1 cellular context compared by ENCODE assay signal in the genomic region with DNA sequence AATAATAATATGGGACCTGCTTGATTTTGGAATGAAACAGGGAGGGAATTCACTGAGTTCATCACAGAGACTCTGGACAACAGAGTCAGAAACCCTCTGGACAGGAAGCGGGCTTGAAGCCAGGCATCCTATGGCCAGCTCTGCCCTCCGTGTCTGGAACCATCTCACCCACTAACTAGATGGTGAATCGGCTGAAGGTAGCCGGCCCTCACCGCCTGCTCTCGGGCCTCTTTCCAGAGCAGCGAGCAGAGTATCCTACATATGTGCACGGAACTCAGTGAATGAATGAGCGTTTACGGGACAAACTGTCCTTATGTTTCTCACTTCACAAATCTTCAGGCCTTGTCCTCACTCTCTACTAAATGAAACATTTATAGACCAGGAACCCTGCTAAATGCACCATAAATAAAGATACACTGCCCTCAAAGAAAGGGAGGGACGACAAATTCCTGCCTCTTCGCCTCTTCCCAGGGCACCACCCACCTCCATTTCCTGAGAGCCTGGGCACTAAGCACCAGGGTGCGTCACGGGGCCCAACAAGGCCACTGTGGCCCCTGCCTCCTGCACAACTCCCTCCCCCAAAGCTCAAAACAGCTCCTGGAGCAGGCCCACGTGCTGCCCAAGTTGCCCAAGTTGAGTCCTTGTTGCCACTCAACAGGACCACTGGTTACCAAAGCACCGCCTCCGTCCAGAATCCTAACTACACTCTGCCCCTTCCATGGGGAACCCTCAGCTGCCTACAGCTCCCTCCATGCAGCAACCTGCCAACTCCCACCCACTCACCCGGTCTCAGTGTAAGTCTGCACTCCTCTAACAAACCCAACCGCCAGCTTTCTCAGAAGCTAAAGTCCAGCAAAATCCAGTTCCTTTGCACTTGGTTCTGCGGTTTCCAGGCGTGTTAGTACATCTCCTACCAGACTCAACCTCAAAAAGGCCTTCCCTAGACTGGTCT.
A peak's percentile ranks its signal among the peaks of the same experiment; 100 is the strongest.
TF ChIP-seq lines count a peak whose summit lies in the region.

No MANE protein-coding gene starts in this region.

TF ChIP-seq in HepG2, 621 proteins besides CTCF, POLR2A, EP300 and RAD21 (continued from another document):
- TF ChIP-seq ZNF687 (CRISPR knock-in tag; IDR thresholded peaks at IDR 0.05) (peak; percentile 92), NFKB2 (CRISPR knock-in tag; IDR thresholded peaks at IDR 0.05; ENCODE audit: borderline replicate concordance) (peak; percentile 61; the same call in 1 of the 2 replicates), ZFX (CRISPR knock-in tag; IDR thresholded peaks at IDR 0.05; ENCODE audit: low read depth) (peak; percentile 78), ZNF556 (CRISPR knock-in tag; IDR thresholded peaks at IDR 0.05; ENCODE audit: borderline replicate concordance) (no peak), ZNF468 (CRISPR knock-in tag; IDR thresholded peaks at IDR 0.05) (no peak), KMT2B (CRISPR knock-in tag; IDR thresholded peaks at IDR 0.05) (0 out of 2 replicates have a peak, but pooled peaks have one; percentile 13), ZNF280D (CRISPR knock-in tag; IDR thresholded peaks at IDR 0.05) (peak; percentile 52; the same call in 1 of the 2 replicates), PATZ1 (CRISPR knock-in tag; IDR thresholded peaks at IDR 0.05) (peak; percentile 41; the same call in 1 of the 2 replicates), CEBPG (CRISPR knock-in tag; IDR thresholded peaks at IDR 0.05) (0 out of 2 replicates have a peak, but pooled peaks have one; percentile 18), ZNF788 (CRISPR knock-in tag; IDR thresholded peaks at IDR 0.05; ENCODE audit: borderline replicate concordance) (peak; percentile 45; the same call in 1 of the 2 replicates), FOXK2 (IDR thresholded peaks at IDR 0.05) (peak; percentile 80), PHF8 (CRISPR knock-in tag; IDR thresholded peaks at IDR 0.05) (peak; percentile 59), MED1 (CRISPR knock-in tag; IDR thresholded peaks at IDR 0.05) (no peak; the same call in 1 of the 2 replicates), SMYD3 (CRISPR knock-in tag; IDR thresholded peaks at IDR 0.05) (no peak), ZNF230 (CRISPR knock-in tag; IDR thresholded peaks at IDR 0.05) (0 out of 2 replicates have a peak, but pooled peaks have one; percentile 68)
- TF ChIP-seq, protein P1, sequence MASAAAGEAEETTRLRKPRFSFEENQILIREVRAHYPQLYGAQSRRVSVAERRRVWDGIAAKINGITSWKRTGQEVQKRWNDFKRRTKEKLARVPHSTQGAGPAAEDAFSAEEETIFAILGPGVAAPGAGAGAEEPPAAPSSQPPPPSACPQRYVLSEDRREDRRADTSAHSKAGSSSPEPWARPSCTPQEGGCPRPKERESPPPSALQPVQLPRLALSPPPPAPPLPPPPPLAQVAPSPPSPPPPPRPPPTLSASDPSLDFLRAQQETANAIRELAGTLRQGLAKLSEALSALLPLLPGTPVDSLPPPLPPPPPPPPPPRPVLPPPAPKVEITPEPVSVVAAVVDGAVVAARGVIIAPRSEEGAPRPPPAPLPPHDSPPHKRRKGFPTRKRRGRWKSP (CRISPR knock-in tag; IDR thresholded peaks at IDR 0.05) = peak; percentile 48; the same call in 1 of the 2 replicates
- TF ChIP-seq, protein P2, sequence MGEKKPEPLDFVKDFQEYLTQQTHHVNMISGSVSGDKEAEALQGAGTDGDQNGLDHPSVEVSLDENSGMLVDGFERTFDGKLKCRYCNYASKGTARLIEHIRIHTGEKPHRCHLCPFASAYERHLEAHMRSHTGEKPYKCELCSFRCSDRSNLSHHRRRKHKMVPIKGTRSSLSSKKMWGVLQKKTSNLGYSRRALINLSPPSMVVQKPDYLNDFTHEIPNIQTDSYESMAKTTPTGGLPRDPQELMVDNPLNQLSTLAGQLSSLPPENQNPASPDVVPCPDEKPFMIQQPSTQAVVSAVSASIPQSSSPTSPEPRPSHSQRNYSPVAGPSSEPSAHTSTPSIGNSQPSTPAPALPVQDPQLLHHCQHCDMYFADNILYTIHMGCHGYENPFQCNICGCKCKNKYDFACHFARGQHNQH (CRISPR knock-in tag; IDR thresholded peaks at IDR 0.05) = 0 out of 2 replicates have a peak, but pooled peaks have one; percentile 39
